1 cellular context compared by ENCODE assay signal in genomic region chr1:222618880-222619321, GRCh38.
TF ChIP-seq lines count a peak whose summit lies in the region.

No MANE protein-coding gene starts in this region.

TF ChIP-seq in HCT116, 20 proteins besides CTCF, POLR2A, EP300 and RAD21 (continued from another document):
- no peak for TF ChIP-seq CEBPB (IDR thresholded peaks at IDR 0.05; ENCODE audit: low read depth)
- no peak for TF ChIP-seq TCF7L2 (IDR thresholded peaks at IDR 0.05; ENCODE audit: borderline replicate concordance, extremely low read depth, insufficient read depth, insufficient read length)
- no peak for TF ChIP-seq EZH2 (IDR thresholded peaks at IDR 0.05)
- TF ChIP-seq FOSL1 (IDR thresholded peaks at IDR 0.05; ENCODE audit: low read depth), result no peak
- TF ChIP-seq ZBTB33 (IDR thresholded peaks at IDR 0.05; ENCODE audit: extremely low read depth, insufficient replicate concordance, low read length), result no peak
- no peak for TF ChIP-seq ZNF274 (IDR thresholded peaks at IDR 0.05; ENCODE audit: low read depth, low read length)
- no peak for TF ChIP-seq REST (IDR thresholded peaks at IDR 0.05; ENCODE audit: low read depth)
- TF ChIP-seq SRF (IDR thresholded peaks at IDR 0.05; ENCODE audit: low read depth), result no peak
